Comparison of ENCODE assay signal across 7 cellular contexts in genomic region chr17:61251939-61252865, GRCh38.
DNase-seq lines count a peak whose midpoint lies in the region; ATAC-seq and TF ChIP-seq lines count a peak whose summit lies in the region.

No MANE protein-coding gene starts in this region.

- no peaks in the 10 kb centered on the region for H3K36me3 ChIP-seq in tibial artery

- H3K4me1 ChIP-seq in tibial artery: peaks cover 9 to 88% (median 55%) of the 10 kb centered on the region in 4 donors

- H3K9me3 ChIP-seq in tibial artery: no peaks in the 10 kb centered on the region

- H3K27me3 ChIP-seq in tibial artery: no peaks in the 10 kb centered on the region

- DNase-seq in LHCN-M2 (ENCODE audit: low read depth) (peak; percentile 82), choroid plexus epithelial cell (ENCODE audit: low read depth) (peak; percentile 100), mesenteric fat pad (ENCODE audit: low spot score) (peak; percentile 92), tibial artery (peak; percentile 97 to 99), T-helper 9 cell (no peak), amniotic stem cell (lab: John Stamatoyannopoulos, UW) (no peak)

- ATAC-seq in HG03442 (IDR thresholded peaks at IDR 0.05; ENCODE audit: unreplicated experiment): no peak

- TF ChIP-seq CTCF in choroid plexus epithelial cell (conservative IDR thresholded peaks at IDR 0.05; ENCODE audit: low read depth, low read length) (no peak), tibial artery (IDR thresholded peaks at IDR 0.05) (no peak)

- H3K27ac ChIP-seq in tibial artery: peak overlapping the region; percentile 78 to 89

- H3K4me3 ChIP-seq in choroid plexus epithelial cell (ENCODE audit: low read depth, low read length): no peak overlapping the region
- no peak overlapping the region for H3K4me3 ChIP-seq in tibial artery

- intact Hi-C loops in tibial artery (cut with DNase I; ENCODE audit: low total_unique reads): loop anchor here (10.0 kb wide), 1 partner anchor 47 kb away; no protein-coding TSS in a partner anchor

Comparison
In these comparisons a context has a peak if more than half of its experiments do, and no peak if none do; other contexts are left out.
1. DNase-seq: peak in LHCN-M2 (single experiment), choroid plexus epithelial cell (single experiment), mesenteric fat pad (single experiment) and tibial artery (2 of 2); none in T-helper 9 cell (single experiment) and amniotic stem cell (single experiment).